Comparison of ENCODE assay signal across 9 cellular contexts in the genomic region with DNA sequence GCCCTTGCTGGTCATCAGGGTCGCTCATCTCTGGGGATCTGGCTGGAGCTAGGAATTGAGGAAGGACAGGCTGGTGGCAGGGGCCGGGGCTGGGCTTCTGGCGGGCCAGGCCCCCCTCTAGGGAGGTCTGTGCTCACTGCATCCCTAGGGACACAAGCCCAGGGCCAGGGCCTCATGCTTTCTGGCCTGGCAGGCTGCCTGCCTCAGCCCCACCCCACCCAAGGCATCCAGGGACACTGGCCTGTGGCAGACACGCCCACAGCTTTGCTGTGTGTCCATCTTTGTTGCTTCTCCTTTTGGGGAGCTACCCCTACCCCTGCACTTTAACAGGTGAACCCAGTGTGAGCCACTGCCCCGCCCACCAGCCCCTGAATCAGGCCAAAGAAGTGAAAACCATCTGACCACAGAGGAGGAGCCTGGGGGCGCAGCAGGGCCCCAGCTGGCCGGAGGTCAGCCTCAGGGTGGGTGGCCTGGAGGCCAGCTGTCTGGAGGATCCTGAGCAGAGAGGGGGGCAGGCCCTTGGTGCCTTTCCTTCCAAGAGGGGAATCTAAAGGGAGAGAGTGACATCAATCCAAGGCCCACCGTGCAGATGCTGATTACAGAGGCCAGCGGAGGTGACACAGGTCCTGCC. TPM values are rescaled to one million over a fixed set of nuclear protein-coding genes. Genes with fewer than 3 reads are reported as not detected.
DNase-seq lines count a peak whose midpoint lies in the region; ATAC-seq, FAIRE-seq and TF ChIP-seq lines count a peak whose summit lies in the region.
"Had no signal": no experiment of that assay in that cellular context is flagged by ENCODE, and none has a peak within 500 bp of the region (broad histone marks: within the 10 kb centered on the region; RNA-seq: fewer than 3 reads in every experiment).

No MANE protein-coding gene starts in this region.

- H2AFZ ChIP-seq in mammary epithelial cell (ENCODE audit: low read depth, low read length): peak overlapping the region; percentile 95
- peak overlapping the region; percentile 88 for H2AFZ ChIP-seq in GM12878 (ENCODE audit: control insufficient read depth, low read depth, low read length)
- H2AFZ ChIP-seq in HepG2 (ENCODE audit: low read length): no peak overlapping the region

- CTCF ChIA-PET in mammary epithelial cell (lab: Charles Lee; ENCODE audit: low non-redundant PET): interaction anchor here (0.6 kb wide), 3 partner anchors 10 to 239 kb away, joined by 4 to 5 read pairs (median 4); no protein-coding TSS in a partner anchor
- CTCF ChIA-PET in MCF 10A (lab: Yijun Ruan, JAX): interaction anchor here (0.5 to 3.1 kb wide), 28 partner anchors 11 to 1932 kb away, joined by 3 to 30 read pairs (median 4); a partner anchor contains a TSS
- CTCF ChIA-PET in GM12878 (lab: Yijun Ruan, JAX): interaction anchor here (0.6 to 4.8 kb wide), 41 partner anchors 8 to 421 kb away, joined by 3 to 44 read pairs (median 6); a partner anchor contains a TSS
- CTCF ChIA-PET in HepG2 (lab: Yijun Ruan, JAX; ENCODE audit: low intra/inter-chr PET ratio, low total read pairs): interaction anchor here (0.8 to 1.7 kb wide), 4 partner anchors 44 to 117 kb away, joined by 3 to 13 read pairs (median 4); no protein-coding TSS in a partner anchor

- H3K9ac ChIP-seq in mammary epithelial cell (ENCODE audit: insufficient read depth, low read length) (no peak overlapping the region), GM12878 (ENCODE audit: control insufficient read depth, insufficient read depth, low read length) (peak overlapping the region; percentile 35), HepG2 (ENCODE audit: insufficient read depth, low read depth, low read length) (peak overlapping the region; percentile 61)

- TF ChIP-seq POLR2A in GM12878 (IDR thresholded peaks at IDR 0.05; ENCODE audit: low read depth, low read length) (no peak), HepG2 (IDR thresholded peaks at IDR 0.05; ENCODE audit: insufficient read depth in 1 of 2, low read depth in 2 of 2, low read length in 2 of 2) (no peak), vagina (IDR thresholded peaks at IDR 0.05) (no peak), uterus (IDR thresholded peaks at IDR 0.05) (no peak)

- dilution Hi-C loops in mammary epithelial cell (cut with HindIII; ENCODE audit: low sequenced_read_pairs): loop anchor here (25.0 kb wide), 1 partner anchor 223 kb away; no protein-coding TSS in a partner anchor

- no peaks in the 10 kb centered on the region for H3K27me3 Mint-ChIP-seq in MCF 10A (ENCODE audit: insufficient read depth, unreplicated experiment)

- peaks cover 12% of the 10 kb centered on the region for H3K4me1 ChIP-seq in mammary epithelial cell (ENCODE audit: insufficient read depth, low read length)
- H3K4me1 ChIP-seq in GM12878 (ENCODE audit: control insufficient read depth, insufficient read depth, low read length): peaks cover 12% of the 10 kb centered on the region
- H3K4me1 ChIP-seq in HepG2 (ENCODE audit: insufficient read depth, low read length): peaks cover 27% of the 10 kb centered on the region
- H3K4me1 ChIP-seq in vagina: peaks cover 12% of the 10 kb centered on the region
- peaks cover 0 to 8% of the 10 kb centered on the region in 2 donors for H3K4me1 ChIP-seq in uterus

- in situ Hi-C loops in mammary epithelial cell (cut with MboI; ENCODE audit: low sequenced_read_pairs in 2 of 2): loop anchor here in 1 of 2 donors (25.0 kb wide), 1 partner anchor 1923 kb away; a partner anchor contains a TSS
- in situ Hi-C loops in GM12878 (cut with MboI): loop anchor here (25.0 kb wide), 1 partner anchor 1923 kb away; a partner anchor contains a TSS
- in situ Hi-C loops in HepG2 (cut with HindIII; ENCODE audit: extremely low pct_ligation_motif_present, low pct_unique_long_range_greater_than_20kb): loop anchor here (25.0 kb wide), 1 partner anchor 98 kb away; no protein-coding TSS in a partner anchor

- FAIRE-seq in GM12878 (lab: Jason Lieb, UNC) (no peak), HepG2 (lab: Jason Lieb, UNC) (no peak)

- intact Hi-C loops in mammary epithelial cell (cut with micrococcal nuclease): no loop called here
- intact Hi-C loops in MCF 10A (cut with micrococcal nuclease): loop anchor here (5.0 to 10.0 kb wide), 3 partner anchors 98 to 198 kb away; a partner anchor contains a TSS
- intact Hi-C loops in GM12878 (cut with micrococcal nuclease; ENCODE audit: unreplicated experiment): loop anchor here (5.0 kb wide), 1 partner anchor 173 kb away; a partner anchor contains a TSS
- intact Hi-C loops in HepG2 (cut with micrococcal nuclease; ENCODE audit: unreplicated experiment): loop anchor here (5.0 kb wide), 1 partner anchor 73 kb away; no protein-coding TSS in a partner anchor
- intact Hi-C loops in vagina (cut with DNase I): no loop called here
- intact Hi-C loops in uterus (cut with DNase I; ENCODE audit: low total_unique reads): no loop called here

- H3K27me3 ChIP-seq in mammary epithelial cell (ENCODE audit: insufficient read depth, low read length): no peaks in the 10 kb centered on the region
- no peaks in the 10 kb centered on the region for H3K27me3 ChIP-seq in GM12878 (replicated peaks in 1 of 2; ENCODE audit: control insufficient read depth in 2 of 2, insufficient read depth in 2 of 2, low read length in 1 of 2)
- H3K27me3 ChIP-seq in HepG2 (ENCODE audit: control insufficient read depth in 1 of 2, insufficient read depth in 2 of 2, low read length in 2 of 2): peaks cover 0 to under 1% of the 10 kb centered on the region in 2 experiments; a peak in 1 of 5 replicates
- H3K27me3 ChIP-seq in vagina: no peaks in the 10 kb centered on the region
- no peaks in the 10 kb centered on the region for H3K27me3 ChIP-seq in uterus

- ATAC-seq in GM12878 (peak; percentile 9), HepG2 (peak; percentile 56)

- no peak overlapping the region for H3K4me3 Mint-ChIP-seq in MCF 10A (ENCODE audit: unreplicated experiment)
- H3K4me3 Mint-ChIP-seq: activated naive CD8-positive, alpha-beta T cell treated with anti-CD3 and anti-CD28 coated beads, Interleukin-2, amount 10 ng/mL, durations not matched to agents 7 days and 5 days had no signal

- POLR2A ChIA-PET in MCF 10A (lab: Yijun Ruan, JAX) (interaction anchor here (1.4 to 1.6 kb wide), 2 partner anchors 11 to 199 kb away, joined by 4 to 8 read pairs; a partner anchor contains a TSS), GM12878 (lab: Charles Lee) (interaction anchor here (1.4 to 1.8 kb wide), 2 partner anchors 18 to 210 kb away, joined by 3 to 5 read pairs; no protein-coding TSS in a partner anchor), HepG2 (lab: Yijun Ruan, JAX) (interaction anchor here (0.6 to 2.6 kb wide), 16 partner anchors 9 to 234 kb away, joined by 3 to 21 read pairs (median 4); a partner anchor contains a TSS)

- H3K79me2 ChIP-seq in mammary epithelial cell (ENCODE audit: insufficient read depth, low read length) (no peaks in the 10 kb centered on the region), GM12878 (ENCODE audit: control insufficient read depth, insufficient read depth, low read length) (no peaks in the 10 kb centered on the region), HepG2 (ENCODE audit: insufficient read depth, low read length) (no peaks in the 10 kb centered on the region)

- DNase-seq in mammary epithelial cell: no peak
- DNase-seq in MCF 10A (ENCODE audit: unreplicated experiment): no peak
- no peak for DNase-seq in GM12878 (ENCODE audit: low read depth, low spot score)
- no peak for DNase-seq in HepG2 (ENCODE audit: low spot score)
- DNase-seq in vagina (ENCODE audit: extremely low spot score in 2 of 2): peak in 1 of 2 donors; percentile 81
- no peak for DNase-seq in uterus
- DNase-seq in NCI-H1048 (lab: John Stamatoyannopoulos, UW): no peak
- DNase-seq in ecto neural progenitor cell (ENCODE audit: low spot score): no peak

- H3K36me3 ChIP-seq in mammary epithelial cell (ENCODE audit: insufficient read depth, low read length) (no peaks in the 10 kb centered on the region), GM12878 (ENCODE audit: control insufficient read depth in 2 of 2, insufficient read depth in 2 of 2, low read length in 1 of 2) (no peaks in the 10 kb centered on the region), HepG2 (replicated peaks in 1 of 2; ENCODE audit: control insufficient read depth in 1 of 2, insufficient read depth in 2 of 2, low read length in 2 of 2) (no peaks in the 10 kb centered on the region), vagina (no peaks in the 10 kb centered on the region), uterus (no peaks in the 10 kb centered on the region)

- H3K9me3 Mint-ChIP-seq in MCF 10A (ENCODE audit: unreplicated experiment): no peaks in the 10 kb centered on the region

- peaks cover 14% of the 10 kb centered on the region for H3K4me1 Mint-ChIP-seq in MCF 10A (ENCODE audit: insufficient read depth, unreplicated experiment)

- H3K4me2 ChIP-seq in mammary epithelial cell (ENCODE audit: insufficient read depth, low read depth, low read length) (peak overlapping the region; percentile 77), GM12878 (ENCODE audit: control insufficient read depth, insufficient read depth) (peak overlapping the region; percentile 85; the same call in 1 of the 2 replicates), HepG2 (ENCODE audit: low read depth, low read length) (peak overlapping the region; percentile 94)

- WGBS in mammary epithelial cell (ENCODE audit: low coverage, missing lambda C conversion rate): 92% methylated on average over 4 of the region's 9 CpGs
- 42% methylated on average over 9 of the region's 9 CpGs for WGBS in GM12878 (ENCODE audit: insufficient coverage, insufficient replicate concordance, low lambda C conversion rate, missing lambda C conversion rate)
- WGBS in HepG2 (ENCODE audit: low lambda C conversion rate): 24% methylated on average over 6 of the region's 9 CpGs

- TF ChIP-seq RAD21 in GM12878 (IDR thresholded peaks at IDR 0.05; ENCODE audit: insufficient read depth, low read depth, low read length) (no peak), HepG2 (CRISPR knock-in tag; IDR thresholded peaks at IDR 0.05) (no peak)

- RAD21 ChIA-PET in GM12878 (lab: Charles Lee; ENCODE audit: unreplicated experiment): interaction anchor here (0.6 to 2.3 kb wide), 22 partner anchors 12 to 238 kb away, joined by 3 to 28 read pairs (median 4); a partner anchor contains a TSS

- no peaks in the 10 kb centered on the region for H3K36me3 Mint-ChIP-seq in MCF 10A (ENCODE audit: insufficient read depth, unreplicated experiment)

- H3K27ac ChIP-seq in mammary epithelial cell (ENCODE audit: insufficient read depth, low read depth, low read length): no peak overlapping the region
- no peak overlapping the region for H3K27ac ChIP-seq in GM12878 (ENCODE audit: control insufficient read depth, insufficient read depth)
- H3K27ac ChIP-seq in HepG2 (ENCODE audit: extremely low read length, insufficient read depth, low read length): peak overlapping the region; percentile 59
- peak overlapping the region; percentile 28 for H3K27ac ChIP-seq in vagina
- no peak overlapping the region for H3K27ac ChIP-seq in uterus

- H3K9me3 ChIP-seq in mammary epithelial cell (replicated peaks; ENCODE audit: insufficient read depth, low read length): no peaks in the 10 kb centered on the region
- H3K9me3 ChIP-seq in GM12878 (replicated peaks; ENCODE audit: control insufficient read depth, insufficient read depth, low read length): no peaks in the 10 kb centered on the region
- no peaks in the 10 kb centered on the region for H3K9me3 ChIP-seq in HepG2 (ENCODE audit: low read length)
- no peaks in the 10 kb centered on the region for H3K9me3 ChIP-seq in vagina
- no peaks in the 10 kb centered on the region for H3K9me3 ChIP-seq in uterus

- H3K4me3 ChIP-seq in mammary epithelial cell (replicated peaks in 1 of 3; ENCODE audit: insufficient read depth in 1 of 3, low read depth in 2 of 3, low read length in 3 of 3) (no peak overlapping the region), GM12878 (no peak overlapping the region), HepG2 (replicated peaks in 1 of 3; ENCODE audit: insufficient read depth in 1 of 3, low read depth in 2 of 3, low read length in 3 of 3) (peak overlapping the region in 2 of 3 experiments; percentile 58 to 76; a peak in 4 of 6 replicates), vagina (no peak overlapping the region), uterus (no peak overlapping the region)

- BruUV-seq in mammary epithelial cell (replicated peaks; lab: Mats Ljungman, UMichigan) (no TSS peak), MCF 10A (replicated peaks; lab: Mats Ljungman, UMichigan) (no TSS peak), GM12878 (replicated peaks; lab: Mats Ljungman, UMichigan) (no TSS peak), HepG2 (replicated peaks; lab: Mats Ljungman, UMichigan) (no TSS peak)

- H3K27ac Mint-ChIP-seq in MCF 10A (ENCODE audit: low read depth, unreplicated experiment): no peak overlapping the region

- no peak for TF ChIP-seq EP300 in GM12878 (IDR thresholded peaks at IDR 0.05; ENCODE audit: borderline replicate concordance in 1 of 2, control insufficient read depth in 1 of 2, low read depth in 2 of 2, low read length in 2 of 2)
- TF ChIP-seq EP300 in HepG2 (IDR thresholded peaks at IDR 0.05; ENCODE audit: low read depth in 2 of 2, low read length in 2 of 2): no peak
- no peak for TF ChIP-seq EP300 in HepG2 (CRISPR knock-in tag; IDR thresholded peaks at IDR 0.05; ENCODE audit: borderline replicate concordance)

- SMC1A ChIA-PET in GM12878 (lab: Charles Lee; ENCODE audit: uncharacterized antibody, unreplicated experiment): interaction anchor here (0.7 to 2.3 kb wide), 20 partner anchors 15 to 239 kb away, joined by 3 to 16 read pairs (median 4); a partner anchor contains a TSS

- no peaks in the 10 kb centered on the region for H4K20me1 ChIP-seq in mammary epithelial cell (ENCODE audit: insufficient read depth, low read length)
- H4K20me1 ChIP-seq in GM12878 (ENCODE audit: control insufficient read depth, insufficient read depth): no peaks in the 10 kb centered on the region
- H4K20me1 ChIP-seq in HepG2 (ENCODE audit: insufficient read depth, low read length): no peaks in the 10 kb centered on the region

- no peak for TF ChIP-seq CTCF in mammary epithelial cell (conservative IDR thresholded peaks at IDR 0.05 in 1 of 2, IDR thresholded peaks at IDR 0.05 in 1 of 2; ENCODE audit: extremely low read depth in 1 of 2, insufficient read depth in 1 of 2, low read depth in 1 of 2, low read length in 2 of 2)
- TF ChIP-seq CTCF in MCF 10A (IDR thresholded peaks at IDR 0.05; ENCODE audit: unreplicated experiment): no peak
- TF ChIP-seq CTCF in GM12878 (IDR thresholded peaks at IDR 0.05 in 2 of 3, conservative IDR thresholded peaks at IDR 0.05 in 1 of 3; ENCODE audit: control insufficient read depth in 2 of 3, extremely low read depth in 1 of 3, insufficient read depth in 1 of 3, low read depth in 3 of 3, low read length in 3 of 3): no peak
- no peak for TF ChIP-seq CTCF in HepG2 (CRISPR knock-in tag; IDR thresholded peaks at IDR 0.05)
- no peak for TF ChIP-seq CTCF in vagina (IDR thresholded peaks at IDR 0.05)
- no peak for TF ChIP-seq CTCF in uterus (IDR thresholded peaks at IDR 0.05)

RNA-seq across cellular contexts. Expression of a gene that starts 26.8 kb away (rescaled TPM):
- total RNA-seq in mammary epithelial cell (10 to 100 TPM; 66.6 to 69.5 TPM), MCF 10A (2022) (49.1 and 69.2 TPM in 2 replicates), GM12878 (2014; rRNA removed) (0.34 and 0.38 TPM in 2 replicates), GM12878 (2014; rRNA removed; fragmentation: Illumina TruSeq; extraction: Trizol) (0.22 and 0.23 TPM in 2 replicates), GM12878 (2021) (0.74 and 0.90 TPM in 2 replicates), HepG2 (2016; rRNA removed; fragmentation: Illumina TruSeq; extraction: Trizol) (1.5 and 1.8 TPM in 2 replicates), vagina (32.9 TPM), uterus (10 to 100 TPM in 1 of 4 donors, 1 to 10 TPM in 3; 1.5 to 15.8 (median 8.4) TPM)
- polyA plus RNA-seq in mammary epithelial cell (33.4 TPM), GM12878 (2011; rRNA removed) (1.3 and 1.7 TPM in 2 replicates), GM12878 (2014; fragmentation: Illumina TruSeq; extraction: Trizol) (0.32 and 0.37 TPM in 2 replicates), GM12878 (2014; fragmentation: Nextera tagmentation; extraction: Ambion mirVana) (under 1 TPM in 1 of 2 experiments, not detected in 1; 0.05 TPM), GM12878 (2014; rRNA removed) (0.66 and 0.78 TPM in 2 replicates), GM12878 (2016; fragmentation: Nextera tagmentation; extraction: Ambion mirVana) (under 1 TPM in 1 of 2 experiments, not detected in 1; 0.08 TPM), HepG2 (2011; rRNA removed) (0.78 and 0.84 TPM in 2 replicates)
- polyA minus RNA-seq in mammary epithelial cell: 52.9 TPM
- 6.5 and 9.5 TPM in 2 replicates for total RNA-seq in GM12878 (2013; cell fraction: nucleolus; rRNA removed)
- 0.20 TPM for polyA plus RNA-seq in GM12878 (2011; ENCODE audit: low read depth)
- polyA plus RNA-seq in GM12878 (2011; cell fraction: cytosol; rRNA removed): 2.4 and 2.5 TPM in 2 replicates
- 14.0 and 14.2 TPM in 2 replicates for polyA plus RNA-seq in GM12878 (2011; cell fraction: nucleus; rRNA removed)
- polyA plus RNA-seq in GM12878 (2012): 0.51 and 0.73 TPM in 2 replicates
- polyA minus RNA-seq in GM12878 (2011; rRNA and poly(A)+ RNA removed): 5.9 and 8.8 TPM in 2 replicates
- 2.8 and 3.7 TPM in 2 replicates for polyA minus RNA-seq in GM12878 (2011; cell fraction: cytosol; rRNA and poly(A)+ RNA removed)
- 9.6 and 16.9 TPM in 2 replicates for polyA minus RNA-seq in GM12878 (2011; cell fraction: nucleus; rRNA and poly(A)+ RNA removed)
- total RNA-seq in HepG2 (2016; cell fraction: cytosol; rRNA removed; fragmentation: Illumina TruSeq; extraction: Trizol; ENCODE audit: low read depth): 0.53 and 0.71 TPM in 2 replicates
- total RNA-seq in HepG2 (2016; cell fraction: insoluble cytoplasmic fraction; rRNA removed; fragmentation: Illumina TruSeq; extraction: Trizol): 1.1 and 1.6 TPM in 2 replicates
- 0.62 and 0.71 TPM in 2 replicates for total RNA-seq in HepG2 (2016; cell fraction: membrane; rRNA removed; fragmentation: Illumina TruSeq; extraction: Trizol)
- 2.1 and 2.2 TPM in 2 replicates for total RNA-seq in HepG2 (2016; cell fraction: nucleus; rRNA removed; fragmentation: Illumina TruSeq; extraction: Trizol)
- polyA plus RNA-seq in HepG2 (2011; cell fraction: cytosol; rRNA removed): 0.49 and 0.62 TPM in 2 replicates
- polyA plus RNA-seq in HepG2 (2011; cell fraction: nucleus; rRNA removed): 2.1 and 3.6 TPM in 2 replicates
- 0.75 and 0.95 TPM in 2 replicates for polyA plus RNA-seq in HepG2 (2012)
- polyA plus RNA-seq in HepG2 (2016; cell fraction: cytosol; fragmentation: Illumina TruSeq; extraction: Trizol; ENCODE audit: low read depth): 0.17 and 0.26 TPM in 2 replicates
- polyA plus RNA-seq in HepG2 (2016; cell fraction: insoluble cytoplasmic fraction; fragmentation: Illumina TruSeq; extraction: Trizol; ENCODE audit: low read depth): 0.76 and 1.3 TPM in 2 replicates
- polyA plus RNA-seq in HepG2 (2016; cell fraction: membrane; fragmentation: Illumina TruSeq; extraction: Trizol; ENCODE audit: low read depth): 0.38 and 0.70 TPM in 2 replicates
- 4.1 and 5.1 TPM in 2 replicates for polyA plus RNA-seq in HepG2 (2016; cell fraction: nucleus; fragmentation: Illumina TruSeq; extraction: Trizol; ENCODE audit: insufficient read depth, low read depth)
- 4.5 and 19.4 TPM in 2 replicates for polyA minus RNA-seq in HepG2 (2011; rRNA and poly(A)+ RNA removed; ENCODE audit: low replicate concordance)
- polyA minus RNA-seq in HepG2 (2011; cell fraction: cytosol; rRNA and poly(A)+ RNA removed): 0.30 and 1.1 TPM in 2 replicates
- polyA minus RNA-seq in HepG2 (2011; cell fraction: nucleus; rRNA and poly(A)+ RNA removed): 2.0 and 3.5 TPM in 2 replicates

RNA-seq across cellular contexts. Expression of a gene that starts 56.0 kb away (rescaled TPM):
- total RNA-seq in mammary epithelial cell: 10 to 100 TPM; 19.2 to 58.8 TPM
- 17.7 TPM for polyA plus RNA-seq in mammary epithelial cell
- 3.0 TPM for polyA minus RNA-seq in mammary epithelial cell
- total RNA-seq in MCF 10A (2022): 15.6 and 23.7 TPM in 2 replicates
- 20.3 and 24.6 TPM in 2 replicates for total RNA-seq in GM12878 (2013; cell fraction: nucleolus; rRNA removed)
- total RNA-seq in GM12878 (2014; rRNA removed): 27.4 and 28.7 TPM in 2 replicates
- total RNA-seq in GM12878 (2014; rRNA removed; fragmentation: Illumina TruSeq; extraction: Trizol): 8.9 and 11.7 TPM in 2 replicates
- 45.5 and 49.1 TPM in 2 replicates for total RNA-seq in GM12878 (2021)
- polyA plus RNA-seq in GM12878 (2011; ENCODE audit: low read depth): 2.6 TPM
- polyA plus RNA-seq in GM12878 (2011; rRNA removed): 22.1 and 24.3 TPM in 2 replicates
- polyA plus RNA-seq in GM12878 (2011; cell fraction: cytosol; rRNA removed): 11.8 and 18.5 TPM in 2 replicates
- 69.1 and 78.8 TPM in 2 replicates for polyA plus RNA-seq in GM12878 (2011; cell fraction: nucleus; rRNA removed)
- polyA plus RNA-seq in GM12878 (2012): 6.2 and 8.4 TPM in 2 replicates
- 7.2 and 9.5 TPM in 2 replicates for polyA plus RNA-seq in GM12878 (2014; fragmentation: Illumina TruSeq; extraction: Trizol)
- polyA plus RNA-seq in GM12878 (2014; fragmentation: Nextera tagmentation; extraction: Ambion mirVana): under 1 TPM; 0.21 to 0.73 TPM
- polyA plus RNA-seq in GM12878 (2014; rRNA removed): 32.3 and 38.6 TPM in 2 replicates
- polyA plus RNA-seq in GM12878 (2016; fragmentation: Nextera tagmentation; extraction: Ambion mirVana): 1 to 10 TPM; 4.2 to 5.3 TPM
- polyA minus RNA-seq in GM12878 (2011; rRNA and poly(A)+ RNA removed): 34.2 and 34.7 TPM in 2 replicates
- polyA minus RNA-seq in GM12878 (2011; cell fraction: cytosol; rRNA and poly(A)+ RNA removed): 13.9 and 15.8 TPM in 2 replicates
- 26.5 and 39.9 TPM in 2 replicates for polyA minus RNA-seq in GM12878 (2011; cell fraction: nucleus; rRNA and poly(A)+ RNA removed)
- 12.9 and 15.7 TPM in 2 replicates for total RNA-seq in HepG2 (2016; rRNA removed; fragmentation: Illumina TruSeq; extraction: Trizol)
- total RNA-seq in HepG2 (2016; cell fraction: cytosol; rRNA removed; fragmentation: Illumina TruSeq; extraction: Trizol; ENCODE audit: low read depth): 14.1 and 16.3 TPM in 2 replicates
- 6.4 and 16.5 TPM in 2 replicates for total RNA-seq in HepG2 (2016; cell fraction: insoluble cytoplasmic fraction; rRNA removed; fragmentation: Illumina TruSeq; extraction: Trizol)
- 12.4 and 12.8 TPM in 2 replicates for total RNA-seq in HepG2 (2016; cell fraction: membrane; rRNA removed; fragmentation: Illumina TruSeq; extraction: Trizol)
- 23.1 and 33.6 TPM in 2 replicates for total RNA-seq in HepG2 (2016; cell fraction: nucleus; rRNA removed; fragmentation: Illumina TruSeq; extraction: Trizol)
- 15.2 and 16.8 TPM in 2 replicates for polyA plus RNA-seq in HepG2 (2011; rRNA removed)
- 9.6 and 13.3 TPM in 2 replicates for polyA plus RNA-seq in HepG2 (2011; cell fraction: cytosol; rRNA removed)
- 31.6 and 32.7 TPM in 2 replicates for polyA plus RNA-seq in HepG2 (2011; cell fraction: nucleus; rRNA removed)
- polyA plus RNA-seq in HepG2 (2012): 11.1 and 12.7 TPM in 2 replicates
- 2.2 and 2.8 TPM in 2 replicates for polyA plus RNA-seq in HepG2 (2016; cell fraction: cytosol; fragmentation: Illumina TruSeq; extraction: Trizol; ENCODE audit: low read depth)
- 5.3 and 6.3 TPM in 2 replicates for polyA plus RNA-seq in HepG2 (2016; cell fraction: insoluble cytoplasmic fraction; fragmentation: Illumina TruSeq; extraction: Trizol; ENCODE audit: low read depth)
- polyA plus RNA-seq in HepG2 (2016; cell fraction: membrane; fragmentation: Illumina TruSeq; extraction: Trizol; ENCODE audit: low read depth): 4.4 and 6.1 TPM in 2 replicates
- polyA plus RNA-seq in HepG2 (2016; cell fraction: nucleus; fragmentation: Illumina TruSeq; extraction: Trizol; ENCODE audit: insufficient read depth, low read depth): 20.4 and 22.4 TPM in 2 replicates
- polyA minus RNA-seq in HepG2 (2011; rRNA and poly(A)+ RNA removed; ENCODE audit: low replicate concordance): 27.9 and 38.7 TPM in 2 replicates
- polyA minus RNA-seq in HepG2 (2011; cell fraction: cytosol; rRNA and poly(A)+ RNA removed): 10.0 and 13.9 TPM in 2 replicates
- 18.5 and 30.2 TPM in 2 replicates for polyA minus RNA-seq in HepG2 (2011; cell fraction: nucleus; rRNA and poly(A)+ RNA removed)
- total RNA-seq in vagina: 28.7 TPM
- total RNA-seq in uterus: 10 to 100 TPM in 3 of 4 donors, 1 to 10 TPM in 1; 5.6 to 37.0 (median 15.2) TPM

Comparison
In these comparisons a context has a peak if more than half of its experiments do, and no peak if none do; other contexts are left out.
1. intact Hi-C loops: an anchor here in MCF 10A (5.0 to 10.0 kb wide), GM12878 (5.0 kb wide) and HepG2 (5.0 kb wide); none called in mammary epithelial cell, vagina and uterus.
2. H3K27ac ChIP-seq: peak in HepG2 (single experiment) and vagina (single experiment); none in mammary epithelial cell (single experiment), GM12878 (single experiment) and uterus (0 of 2).
3. H3K4me3 ChIP-seq: peak in HepG2 (2 of 3); none in mammary epithelial cell (0 of 3), GM12878 (single experiment), vagina (0 of 2) and uterus (0 of 2).
4. Peak in every context shown above with its lines, with median percentiles within 50 percentile points of each other: H3K4me2 ChIP-seq.